In the genomic region with DNA sequence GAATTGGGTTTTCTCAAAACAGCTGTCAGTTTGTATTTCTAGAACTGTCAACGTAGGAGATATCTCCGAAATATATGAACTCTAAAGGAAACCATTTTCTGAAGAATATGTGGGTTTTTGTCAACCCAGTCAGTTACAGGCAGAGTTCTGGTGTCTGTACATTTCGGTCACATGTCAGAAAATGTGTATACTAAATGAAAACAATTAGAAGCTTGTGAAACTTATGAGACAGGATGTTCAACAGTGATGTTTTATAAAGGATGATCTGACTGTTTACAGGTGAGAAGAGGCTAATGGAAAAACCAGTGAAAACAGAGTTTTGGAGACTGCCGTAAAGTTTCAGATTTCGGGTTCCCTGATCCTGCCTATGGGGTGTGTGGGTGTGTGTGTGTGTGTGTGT, we compare ENCODE assay signal across 21 cellular contexts. TPM values are rescaled to one million over a fixed set of nuclear protein-coding genes. Genes with fewer than 3 reads are reported as not detected.
DNase-seq lines count a peak whose midpoint lies in the region; ATAC-seq and TF ChIP-seq lines count a peak whose summit lies in the region.
"Had no signal": no experiment of that assay in that cellular context is flagged by ENCODE, and none has a peak within 500 bp of the region (broad histone marks: within the 10 kb centered on the region; RNA-seq: fewer than 3 reads in every experiment).

No MANE protein-coding gene starts in this region.

- peak overlapping the region in 7 of 10 donors; percentile 9 to 85 (median 62) for H3K27ac ChIP-seq in heart right ventricle
- peak overlapping the region; percentile 3 for H3K27ac ChIP-seq in OCI-LY7 (ENCODE audit: low read depth, low read length, poor library complexity, severe bottlenecking)
- H3K27ac ChIP-seq: prostate gland had no signal

- H3K9me3 ChIP-seq in heart right ventricle (no peaks in the 10 kb centered on the region), OCI-LY7 (ENCODE audit: low read length) (no peaks in the 10 kb centered on the region)
- H3K9me3 ChIP-seq: Caco-2, prostate gland, tibial artery had no signal

- H2AFZ ChIP-seq in OCI-LY7 (ENCODE audit: low read length): no peak overlapping the region

- H3K4me3 Mint-ChIP-seq in stimulated activated effector memory CD8-positive, alpha-beta T cell treated with anti-CD3 and anti-CD28 coated beads, Interleukin-12 subunit alpha, Interleukin-12 subunit beta, amount 100 ng/mL, for 72 hours: no peak overlapping the region
- H3K4me3 Mint-ChIP-seq: dendritic cell treated with granulocyte-macrophage colony-stimulating factor and Interleukin-4, amounts not matched to agents 40 ng/mL and 50 ng/mL, for 4 days had no signal

- no TSS peak for BruUV-seq in OCI-LY7 (replicated peaks; lab: Mats Ljungman, UMichigan)

- ATAC-seq in heart right ventricle (no peak), Right ventricle myocardium inferior (no peak), HG02798 (IDR thresholded peaks at IDR 0.05; ENCODE audit: poor library complexity, unreplicated experiment) (no peak)
- ATAC-seq in stimulated activated effector memory CD8-positive, alpha-beta T cell treated with anti-CD3 and anti-CD28 coated beads, Interleukin-12 subunit alpha, Interleukin-12 subunit beta, amount 100 ng/mL, for 72 hours: peak; percentile 33
- ATAC-seq: left ventricle myocardium superior had no signal

- CTCF ChIA-PET in OCI-LY7 (lab: Charles Lee; ENCODE audit: unreplicated experiment): no interaction called here

- WGBS in heart right ventricle, 2 donors: 89 to 92% methylated on average over 5 of the region's 5 CpGs

- intact Hi-C loops in heart right ventricle (cut with DNase I) (loop anchor here in 3 of 10 donors (10.0 kb wide), 1 partner anchor 70 kb away; no protein-coding TSS in a partner anchor), Right ventricle myocardium inferior (cut with DNase I) (no loop called here), OCI-LY7 (cut with micrococcal nuclease; ENCODE audit: unreplicated experiment) (no loop called here)

- H3K4me1 ChIP-seq in heart right ventricle (peaks cover 0 to 87% (median 46%) of the 10 kb centered on the region in 9 donors), OCI-LY7 (ENCODE audit: insufficient read depth, low read length, poor library complexity, severe bottlenecking) (peaks cover 81% of the 10 kb centered on the region)
- H3K4me1 ChIP-seq: prostate gland had no signal

- H3K36me3 Mint-ChIP-seq in stimulated activated effector memory CD8-positive, alpha-beta T cell treated with anti-CD3 and anti-CD28 coated beads, Interleukin-12 subunit alpha, Interleukin-12 subunit beta, amount 100 ng/mL, for 72 hours: no peaks in the 10 kb centered on the region

- no peaks in the 10 kb centered on the region for H3K36me3 ChIP-seq in heart right ventricle
- no peaks in the 10 kb centered on the region for H3K36me3 ChIP-seq in OCI-LY7 (ENCODE audit: insufficient read depth, low read length)
- H3K36me3 ChIP-seq: prostate gland, tibial artery had no signal

- no peaks in the 10 kb centered on the region for H3K9me2 ChIP-seq in OCI-LY7 (ENCODE audit: insufficient read depth, low read length)

- no peak overlapping the region for H3K4me3 ChIP-seq in heart right ventricle
- no peak overlapping the region for H3K4me3 ChIP-seq in OCI-LY7 (ENCODE audit: low read depth, low read length, poor library complexity, severe bottlenecking)
- H3K4me3 ChIP-seq: prostate gland, tibial artery had no signal

- H4K20me1 ChIP-seq in OCI-LY7 (ENCODE audit: insufficient read depth, low read length): no peaks in the 10 kb centered on the region

- H3K9me3 Mint-ChIP-seq in stimulated activated effector memory CD8-positive, alpha-beta T cell treated with anti-CD3 and anti-CD28 coated beads, Interleukin-12 subunit alpha, Interleukin-12 subunit beta, amount 100 ng/mL, for 72 hours: no peaks in the 10 kb centered on the region
- H3K9me3 Mint-ChIP-seq: dendritic cell treated with granulocyte-macrophage colony-stimulating factor and Interleukin-4, amounts not matched to agents 40 ng/mL and 50 ng/mL, for 4 days had no signal

- H3K79me2 ChIP-seq in OCI-LY7 (ENCODE audit: insufficient read depth, low read depth, low read length): peaks cover 72% of the 10 kb centered on the region

- POLR2A ChIA-PET in OCI-LY7 (lab: Charles Lee): interaction anchor here (0.9 kb wide), 1 partner anchor 9 kb away, joined by 3 read pairs; no protein-coding TSS in a partner anchor

- no peaks in the 10 kb centered on the region for H3K27me3 ChIP-seq in heart right ventricle
- H3K27me3 ChIP-seq: tibial artery had no signal

- H3K4me1 Mint-ChIP-seq in stimulated activated effector memory CD8-positive, alpha-beta T cell treated with anti-CD3 and anti-CD28 coated beads, Interleukin-12 subunit alpha, Interleukin-12 subunit beta, amount 100 ng/mL, for 72 hours: peaks cover 31% of the 10 kb centered on the region

- TF ChIP-seq CTCF in heart right ventricle (IDR thresholded peaks at IDR 0.05): no peak
- TF ChIP-seq CTCF in OCI-LY7 (conservative IDR thresholded peaks at IDR 0.05; ENCODE audit: low read length): no peak

- 0 out of 2 replicates have a peak overlapping the region, but pooled peaks have one; percentile 6 for H3K4me2 ChIP-seq in OCI-LY7 (ENCODE audit: low read length)

- DNase-seq in heart right ventricle (no peak), Right ventricle myocardium inferior (ENCODE audit: missing footprints) (no peak), OCI-LY7 (ENCODE audit: low spot score) (no peak), foreskin melanocyte (peak; percentile 63), GM03348 (ENCODE audit: low spot score) (no peak)
- no peak for DNase-seq in stimulated activated effector memory CD8-positive, alpha-beta T cell treated with anti-CD3 and anti-CD28 coated beads, Interleukin-12 subunit alpha, Interleukin-12 subunit beta, amount 100 ng/mL, for 72 hours (ENCODE audit: low spot score in 2 of 2)
- DNase-seq: activated effector memory CD4-positive, alpha-beta T cell treated with Interleukin-2 at 50 U/mL for 16 hours; amniotic stem cell; Caco-2; DND-41; head of caudate nucleus; KG1; left ventricle myocardium superior; NCI-H2171 treated with DMSO at 0.1 percent for 48 hours; NCI-H526 treated with DMSO at 0.1 percent for 48 hours; small intestine; stimulated activated naive CD4-positive, alpha-beta T cell treated with Interleukin-2 at 50 U/mL for 16 hours; tibial artery had no signal

- no peak overlapping the region for H3K27ac Mint-ChIP-seq in stimulated activated effector memory CD8-positive, alpha-beta T cell treated with anti-CD3 and anti-CD28 coated beads, Interleukin-12 subunit alpha, Interleukin-12 subunit beta, amount 100 ng/mL, for 72 hours
- H3K27ac Mint-ChIP-seq: dendritic cell treated with granulocyte-macrophage colony-stimulating factor and Interleukin-4, amounts not matched to agents 40 ng/mL and 50 ng/mL, for 4 days had no signal

RNA-seq across cellular contexts. Expression of a gene that starts 6.2 kb away (rescaled TPM):
- total RNA-seq in heart right ventricle (10 to 100 TPM; 22.3 to 42.3 (median 32.9) TPM), Right ventricle myocardium inferior (25.6 TPM), OCI-LY7 (2022) (25.0 and 33.9 TPM in 2 replicates)
- polyA plus RNA-seq in heart right ventricle: 10 to 100 TPM in 1 of 2 donors, 1 to 10 TPM in 1; 6.9 to 14.1 TPM
- total RNA-seq in OCI-LY7 (2014; rRNA removed; shearing (Covaris generic)): 4.6 and 6.3 TPM in 2 replicates
